8 cellular contexts compared by ENCODE assay signal in genomic region chr18:9082763-9083510, GRCh38. TPM values are rescaled to one million over a fixed set of nuclear protein-coding genes. Genes with fewer than 3 reads are reported as not detected.
A peak's percentile ranks its signal among the peaks of the same experiment; 100 is the strongest.
DNase-seq lines count a peak whose midpoint lies in the region; ATAC-seq lines count a peak whose summit lies in the region.

No MANE protein-coding gene starts in this region.

- DNase-seq in left ventricle myocardium superior (no peak), cardiac septum (ENCODE audit: low spot score) (no peak), posterior vena cava (ENCODE audit: low spot score) (no peak), GM19238 (ENCODE audit: insufficient read length, low spot score) (no peak), A172 (ENCODE audit: low spot score) (no peak)
- DNase-seq in activated T-cell treated with anti-CD3 and anti-CD28 coated beads, Interleukin-2, amount 50 U/mL, for 48 hours: peak; percentile 58 to 63
- peak; percentile 37 to 49 (median 41) for DNase-seq in stimulated activated CD4-positive, alpha-beta T cell treated with anti-CD3 and anti-CD28 coated beads, TNF-alpha, amount 100 ng/mL, for 48 hours (ENCODE audit: low read depth in 3 of 3)

- ATAC-seq in left ventricle myocardium superior: peak; percentile 45
- peak; percentile 88 for ATAC-seq in HG03432 (IDR thresholded peaks at IDR 0.05; ENCODE audit: unreplicated experiment)

- intact Hi-C loops in left ventricle myocardium superior (cut with micrococcal nuclease) (no loop called here), cardiac septum (cut with DNase I) (no loop called here), posterior vena cava (cut with DNase I) (no loop called here)

RNA-seq across cellular contexts. Expression of gene NDUFV2, which starts 19.6 kb away (rescaled TPM):
- total RNA-seq in left ventricle myocardium superior (496 TPM), cardiac septum (325 TPM), posterior vena cava (100 to 1,000 TPM; 117 to 151 TPM)
- 244 and 300 TPM in 2 replicates for total RNA-seq in A172 (2014; rRNA removed; shearing (Covaris generic))

RNA-seq across cellular contexts. Expression of gene ANKRD12, which starts 53.6 kb away (rescaled TPM):
- total RNA-seq in left ventricle myocardium superior (46.1 TPM), cardiac septum (66.6 TPM), posterior vena cava (10 to 100 TPM; 81.0 to 91.9 TPM)
- total RNA-seq in A172 (2014; rRNA removed; shearing (Covaris generic)): 12.5 and 24.1 TPM in 2 replicates

Comparison
In these comparisons a context has a peak if more than half of its experiments do, and no peak if none do; other contexts are left out.
1. DNase-seq: peak in activated T-cell treated with anti-CD3 and anti-CD28 coated beads, Interleukin-2, amount 50 U/mL, for 48 hours (2 of 2) and stimulated activated CD4-positive, alpha-beta T cell treated with anti-CD3 and anti-CD28 coated beads, TNF-alpha, amount 100 ng/mL, for 48 hours (3 of 3); none in left ventricle myocardium superior (single experiment), cardiac septum (single experiment), posterior vena cava (single experiment), GM19238 (single experiment) and A172 (single experiment).